8 cellular contexts compared by ENCODE assay signal in genomic region chrX:57918750-57919436, GRCh38. TPM values are rescaled to one million over a fixed set of nuclear protein-coding genes. Genes with fewer than 3 reads are reported as not detected.
DNase-seq lines count a peak whose midpoint lies in the region; ATAC-seq, FAIRE-seq and TF ChIP-seq lines count a peak whose summit lies in the region.

No MANE protein-coding gene starts in this region.

- no peaks in the 10 kb centered on the region for H3K9me3 Mint-ChIP-seq in CD4-positive, CD25-positive, alpha-beta regulatory T cell

- intact Hi-C loops in dorsolateral prefrontal cortex (cut with DNase I) (loop anchor here (10.0 kb wide), 2 partner anchors 324 to 1114 kb away; partner anchors contain the start of gene ZXDB (in 1 of the 2)), pancreas (cut with DNase I) (no loop called here)

- H3K36me3 Mint-ChIP-seq in CD4-positive, CD25-positive, alpha-beta regulatory T cell, result no peaks in the 10 kb centered on the region

- H3K27me3 Mint-ChIP-seq in CD4-positive, CD25-positive, alpha-beta regulatory T cell, result peaks cover 5% of the 10 kb centered on the region

- H3K27ac Mint-ChIP-seq in CD4-positive, CD25-positive, alpha-beta regulatory T cell, result no peak overlapping the region

- no peaks in the 10 kb centered on the region for H3K9me3 ChIP-seq in CD4-positive, CD25-positive, alpha-beta regulatory T cell (ENCODE audit: control insufficient read depth in 2 of 2, low read length in 2 of 2)
- H3K9me3 ChIP-seq in pancreas, result no peaks in the 10 kb centered on the region

- TF ChIP-seq CTCF in dorsolateral prefrontal cortex (IDR thresholded peaks at IDR 0.05 in 54 of 56, conservative IDR thresholded peaks at IDR 0.05 in 2 of 56; ENCODE audit: low read depth in 1 of 56, partially characterized antibody in 56 of 56) (peak in 55 of 56 donors; percentile 40 to 77 (median 60)), pancreas (IDR thresholded peaks at IDR 0.05) (peak in 3 of 4 donors; percentile 34 to 46 (median 39))

- ATAC-seq in CD4-positive, CD25-positive, alpha-beta regulatory T cell (ENCODE audit: low read depth in 2 of 2), result no peak
- peak; percentile 61 for ATAC-seq in GM18502 (IDR thresholded peaks at IDR 0.05; ENCODE audit: poor library complexity, unreplicated experiment)
- ATAC-seq in pancreas, result peak; percentile 83 to 93 (median 90)
- no peak for ATAC-seq in HG02571 (IDR thresholded peaks at IDR 0.05; ENCODE audit: unreplicated experiment)

- H3K36me3 ChIP-seq in CD4-positive, CD25-positive, alpha-beta regulatory T cell (ENCODE audit: control insufficient read depth, insufficient read depth, low read length), result no peaks in the 10 kb centered on the region
- no peaks in the 10 kb centered on the region for H3K36me3 ChIP-seq in pancreas

- no peak overlapping the region for H3K4me3 ChIP-seq in CD4-positive, CD25-positive, alpha-beta regulatory T cell (ENCODE audit: low read depth, low read length)
- H3K4me3 ChIP-seq in dorsolateral prefrontal cortex, result peak overlapping the region in 38 of 59 donors; percentile 6 to 53 (median 31)
- peak overlapping the region in 2 of 4 donors; percentile 7 to 8 for H3K4me3 ChIP-seq in pancreas

- no peaks in the 10 kb centered on the region for H3K27me3 ChIP-seq in CD4-positive, CD25-positive, alpha-beta regulatory T cell (ENCODE audit: control insufficient read depth, insufficient read depth, low read length)
- peaks cover 0 to 73% (median 18%) of the 10 kb centered on the region in 45 donors for H3K27me3 ChIP-seq in dorsolateral prefrontal cortex
- H3K27me3 ChIP-seq in pancreas, result no peaks in the 10 kb centered on the region

- H3K4me1 ChIP-seq in CD4-positive, CD25-positive, alpha-beta regulatory T cell (ENCODE audit: control insufficient read depth, insufficient read depth, low read length, poor library complexity, severe bottlenecking), result no peaks in the 10 kb centered on the region
- no peaks in the 10 kb centered on the region for H3K4me1 ChIP-seq in pancreas

- DNase-seq in CD4-positive, CD25-positive, alpha-beta regulatory T cell, result peak; percentile 4 to 33 (median 32)
- DNase-seq in NCI-H774 (lab: John Stamatoyannopoulos, UW) (peak; percentile 15), dorsolateral prefrontal cortex (no peak), pancreas (peak in 5 of 6 donors; percentile 21 to 43 (median 36)), SIG-M5 (lab: John Stamatoyannopoulos, UW) (no peak), D341Med (ENCODE audit: low spot score) (no peak)

- no peaks in the 10 kb centered on the region for H3K4me1 Mint-ChIP-seq in CD4-positive, CD25-positive, alpha-beta regulatory T cell

- H3K4me3 Mint-ChIP-seq in CD4-positive, CD25-positive, alpha-beta regulatory T cell, result no peak overlapping the region

- peak; percentile 45 for FAIRE-seq in pancreas (lab: Jason Lieb, UNC)

- whole genome bisulfite sequencing in pancreas, 2 donors, result 14 to 23% methylated on average over 19 of the region's 19 CpGs

- no peak overlapping the region for H3K27ac ChIP-seq in CD4-positive, CD25-positive, alpha-beta regulatory T cell (ENCODE audit: insufficient read depth, low read length, poor library complexity, severe bottlenecking)
- H3K27ac ChIP-seq in dorsolateral prefrontal cortex, result no peak overlapping the region
- no peak overlapping the region for H3K27ac ChIP-seq in pancreas

RNA-seq across cellular contexts. Expression of gene ZXDA, which starts 8.6 kb away (rescaled TPM):
- 20.0 TPM for total RNA-seq in CD4-positive, CD25-positive, alpha-beta regulatory T cell
- 1 to 10 TPM; 2.5 to 4.1 (median 3.1) TPM for polyA plus RNA-seq in CD4-positive, CD25-positive, alpha-beta regulatory T cell
- 10 to 100 TPM in 45 of 120 experiments, 1 to 10 TPM in 75; 7.3 to 13.9 (median 9.6) TPM for total RNA-seq in dorsolateral prefrontal cortex
- total RNA-seq in pancreas, result 1 to 10 TPM; 2.9 to 3.7 (median 3.2) TPM
- 1 to 10 TPM in 1 of 2 donors, under 1 TPM in 1; 0.57 to 1.3 TPM for polyA plus RNA-seq in pancreas

Comparison
In these comparisons a context has a peak if more than half of its experiments do, and no peak if none do; other contexts are left out.
1. ATAC-seq: peak in GM18502 (single experiment) and pancreas (4 of 4); none in CD4-positive, CD25-positive, alpha-beta regulatory T cell (0 of 2) and HG02571 (single experiment).
2. DNase-seq: peak in CD4-positive, CD25-positive, alpha-beta regulatory T cell (3 of 3), NCI-H774 (single experiment) and pancreas (5 of 6); none in dorsolateral prefrontal cortex (0 of 10), SIG-M5 (single experiment) and D341Med (single experiment).
3. intact Hi-C loops: an anchor here in dorsolateral prefrontal cortex (10.0 kb wide); none called in pancreas.